1 cellular context compared by ENCODE assay signal in the genomic region with DNA sequence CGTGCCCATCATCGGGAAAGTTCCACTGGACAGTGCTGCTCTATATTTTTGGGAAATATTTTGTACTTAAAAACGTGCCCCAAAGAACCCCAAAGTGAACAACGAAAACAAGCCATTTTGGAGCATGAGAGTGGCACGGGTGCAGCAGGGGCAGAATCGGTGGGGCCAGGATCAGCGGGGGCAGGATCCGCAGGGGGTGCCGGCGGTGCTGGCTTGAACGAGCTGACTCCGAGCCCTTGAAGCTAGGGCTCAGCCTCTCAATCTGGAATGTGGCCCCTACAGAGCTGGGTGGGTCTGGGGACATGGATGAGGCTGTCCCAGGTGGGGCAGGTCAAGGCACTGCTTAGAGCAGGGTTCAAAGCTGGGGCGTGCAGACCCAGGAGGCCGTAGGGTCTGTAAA.
TF ChIP-seq lines count a peak whose summit lies in the region.

No MANE protein-coding gene starts in this region.

TF ChIP-seq in SK-N-SH, 30 proteins besides CTCF, POLR2A, EP300 and RAD21 (continued from another document):
- TF ChIP-seq, protein P1, sequence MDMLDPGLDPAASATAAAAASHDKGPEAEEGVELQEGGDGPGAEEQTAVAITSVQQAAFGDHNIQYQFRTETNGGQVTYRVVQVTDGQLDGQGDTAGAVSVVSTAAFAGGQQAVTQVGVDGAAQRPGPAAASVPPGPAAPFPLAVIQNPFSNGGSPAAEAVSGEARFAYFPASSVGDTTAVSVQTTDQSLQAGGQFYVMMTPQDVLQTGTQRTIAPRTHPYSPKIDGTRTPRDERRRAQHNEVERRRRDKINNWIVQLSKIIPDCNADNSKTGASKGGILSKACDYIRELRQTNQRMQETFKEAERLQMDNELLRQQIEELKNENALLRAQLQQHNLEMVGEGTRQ (IDR thresholded peaks at IDR 0.05; ENCODE audit: borderline replicate concordance, low read depth, low read length): no peak
- TF ChIP-seq, protein P2, sequence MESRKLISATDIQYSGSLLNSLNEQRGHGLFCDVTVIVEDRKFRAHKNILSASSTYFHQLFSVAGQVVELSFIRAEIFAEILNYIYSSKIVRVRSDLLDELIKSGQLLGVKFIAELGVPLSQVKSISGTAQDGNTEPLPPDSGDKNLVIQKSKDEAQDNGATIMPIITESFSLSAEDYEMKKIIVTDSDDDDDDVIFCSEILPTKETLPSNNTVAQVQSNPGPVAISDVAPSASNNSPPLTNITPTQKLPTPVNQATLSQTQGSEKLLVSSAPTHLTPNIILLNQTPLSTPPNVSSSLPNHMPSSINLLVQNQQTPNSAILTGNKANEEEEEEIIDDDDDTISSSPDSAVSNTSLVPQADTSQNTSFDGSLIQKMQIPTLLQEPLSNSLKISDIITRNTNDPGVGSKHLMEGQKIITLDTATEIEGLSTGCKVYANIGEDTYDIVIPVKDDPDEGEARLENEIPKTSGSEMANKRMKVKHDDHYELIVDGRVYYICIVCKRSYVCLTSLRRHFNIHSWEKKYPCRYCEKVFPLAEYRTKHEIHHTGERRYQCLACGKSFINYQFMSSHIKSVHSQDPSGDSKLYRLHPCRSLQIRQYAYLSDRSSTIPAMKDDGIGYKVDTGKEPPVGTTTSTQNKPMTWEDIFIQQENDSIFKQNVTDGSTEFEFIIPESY (IDR thresholded peaks at IDR 0.05; ENCODE audit: borderline replicate concordance, low read depth): no peak
- no peak for TF ChIP-seq TCF12 (IDR thresholded peaks at IDR 0.05)
- TF ChIP-seq GABPA (IDR thresholded peaks at IDR 0.05; ENCODE audit: low read depth): no peak
- no peak for TF ChIP-seq RFX5 (IDR thresholded peaks at IDR 0.05; ENCODE audit: low read length)
- no peak for TF ChIP-seq RCOR1 (IDR thresholded peaks at IDR 0.05; ENCODE audit: low read length)
- TF ChIP-seq NFIC (IDR thresholded peaks at IDR 0.05; ENCODE audit: borderline replicate concordance): no peak
- TF ChIP-seq ELF1 (IDR thresholded peaks at IDR 0.05): no peak
- TF ChIP-seq MEF2A (IDR thresholded peaks at IDR 0.05; ENCODE audit: borderline replicate concordance, low read depth): no peak
- TF ChIP-seq, protein P3, sequence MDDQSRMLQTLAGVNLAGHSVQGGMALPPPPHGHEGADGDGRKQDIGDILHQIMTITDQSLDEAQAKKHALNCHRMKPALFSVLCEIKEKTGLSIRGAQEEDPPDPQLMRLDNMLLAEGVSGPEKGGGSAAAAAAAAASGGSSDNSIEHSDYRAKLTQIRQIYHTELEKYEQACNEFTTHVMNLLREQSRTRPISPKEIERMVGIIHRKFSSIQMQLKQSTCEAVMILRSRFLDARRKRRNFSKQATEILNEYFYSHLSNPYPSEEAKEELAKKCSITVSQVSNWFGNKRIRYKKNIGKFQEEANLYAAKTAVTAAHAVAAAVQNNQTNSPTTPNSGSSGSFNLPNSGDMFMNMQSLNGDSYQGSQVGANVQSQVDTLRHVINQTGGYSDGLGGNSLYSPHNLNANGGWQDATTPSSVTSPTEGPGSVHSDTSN (IDR thresholded peaks at IDR 0.05): no peak
- no peak for TF ChIP-seq RXRA (IDR thresholded peaks at IDR 0.05; ENCODE audit: borderline replicate concordance, low read depth)
- TF ChIP-seq SIN3A (IDR thresholded peaks at IDR 0.05; ENCODE audit: borderline replicate concordance, low read depth, low read length): no peak
- no peak for TF ChIP-seq MAX (IDR thresholded peaks at IDR 0.05; ENCODE audit: low read depth)
- no peak for TF ChIP-seq FOSL2 (IDR thresholded peaks at IDR 0.05; ENCODE audit: borderline replicate concordance, low read depth)
- TF ChIP-seq YY1 (IDR thresholded peaks at IDR 0.05; ENCODE audit: low read depth): no peak
- TF ChIP-seq MXI1 (IDR thresholded peaks at IDR 0.05; ENCODE audit: low read depth, low read length): no peak
- TF ChIP-seq EZH2phosphoT487 (IDR thresholded peaks at IDR 0.05; ENCODE audit: borderline replicate concordance, low read depth): no peak
- no peak for TF ChIP-seq GATA2 (CRISPR knock-in tag; IDR thresholded peaks at IDR 0.05)
